In genomic region chr12:52155048-52155868, GRCh38 we compare ENCODE assay signal across 12 cellular contexts. TPM values are rescaled to one million over a fixed set of nuclear protein-coding genes. Genes with fewer than 3 reads are reported as not detected.
A peak's percentile ranks its signal among the peaks of the same experiment; 100 is the strongest.
DNase-seq lines count a peak whose midpoint lies in the region; ATAC-seq, FAIRE-seq and TF ChIP-seq lines count a peak whose summit lies in the region.
"Had no signal": no experiment of that assay in that cellular context is flagged by ENCODE, and none has a peak within 500 bp of the region (broad histone marks: within the 10 kb centered on the region; RNA-seq: fewer than 3 reads in every experiment).

No MANE protein-coding gene starts in this region.

- no peak for TF ChIP-seq CTCF in CD8-positive, alpha-beta T cell (IDR thresholded peaks at IDR 0.05)
- no peak for TF ChIP-seq CTCF in HCT116 (IDR thresholded peaks at IDR 0.05 in 2 of 3, conservative IDR thresholded peaks at IDR 0.05 in 1 of 3; ENCODE audit: borderline replicate concordance in 1 of 3, insufficient read depth in 1 of 3, low read depth in 2 of 3, low read length in 2 of 3)
- no peak for TF ChIP-seq CTCF in K562 (IDR thresholded peaks at IDR 0.05 in 2 of 3, conservative IDR thresholded peaks at IDR 0.05 in 1 of 3; ENCODE audit: insufficient read depth in 2 of 3, low read depth in 1 of 3, low read length in 3 of 3)
- no peak for TF ChIP-seq CTCF in CD14-positive monocyte (IDR thresholded peaks at IDR 0.05)

- no TSS peak for BruUV-seq in HCT116 (replicated peaks; lab: Mats Ljungman, UMichigan)
- no TSS peak for BruUV-seq in K562 (replicated peaks; lab: Mats Ljungman, UMichigan)

- no peak for TF ChIP-seq EP300 in K562 (IDR thresholded peaks at IDR 0.05; ENCODE audit: low read length)

- no peak overlapping the region for H3K18ac ChIP-seq in mesenchymal stem cell (ENCODE audit: low read depth in 1 of 2, low read length in 2 of 2)

- no peak overlapping the region for H2BK12ac ChIP-seq in mesenchymal stem cell (ENCODE audit: low read length in 2 of 2)

- intact Hi-C loops in CD8-positive, alpha-beta T cell (cut with DNase I, micrococcal nuclease), result loop anchor here in 1 of 2 experiments (5.0 to 10.0 kb wide), 2 partner anchors 430 to 727 kb away; no protein-coding TSS in a partner anchor
- intact Hi-C loops in HCT116 (cut with micrococcal nuclease), result loop anchor here (5.0 kb wide), 2 partner anchors 242 to 427 kb away; no protein-coding TSS in a partner anchor
- intact Hi-C loops in K562 (cut with micrococcal nuclease), result loop anchor here (5.0 to 10.0 kb wide), 4 partner anchors 210 to 827 kb away; partner anchors contain the start of gene KRT85
- intact Hi-C loops in CD14-positive monocyte (cut with micrococcal nuclease), result loop anchor here in 1 of 2 donors (10.0 kb wide), 1 partner anchor 720 kb away; no protein-coding TSS in a partner anchor

- no peak overlapping the region for H3K4ac ChIP-seq in mesenchymal stem cell (ENCODE audit: low read depth in 1 of 2, low read length in 2 of 2)

- H3K14ac ChIP-seq in mesenchymal stem cell (ENCODE audit: low read length in 2 of 2), result no peak overlapping the region

- no peak overlapping the region for H2AK5ac ChIP-seq in mesenchymal stem cell (ENCODE audit: low read length, severe bottlenecking)

- RAD21 ChIA-PET in HCT116 (lab: Charles Lee; ENCODE audit: low non-redundant PET in 1 of 2, low total read pairs in 2 of 2, uncharacterized antibody in 2 of 2, unreplicated experiment in 2 of 2), result interaction anchor here (0.5 to 1.9 kb wide), 7 partner anchors 12 to 725 kb away, joined by 3 to 8 read pairs (median 3); no protein-coding TSS in a partner anchor

- TF ChIP-seq POLR2A in HCT116 (IDR thresholded peaks at IDR 0.05; ENCODE audit: borderline replicate concordance, extremely low read depth, insufficient read depth, insufficient read length) (no peak), K562 (conservative IDR thresholded peaks at IDR 0.05) (no peak)

- H3K27me3 ChIP-seq in CD8-positive, alpha-beta T cell (ENCODE audit: insufficient read depth, low read length), result no peaks in the 10 kb centered on the region
- H3K27me3 ChIP-seq in HCT116 (ENCODE audit: insufficient read depth, low read length), result no peaks in the 10 kb centered on the region
- peaks cover 0 to 10% of the 10 kb centered on the region in 2 experiments; a peak in 2 of 5 replicates for H3K27me3 ChIP-seq in K562 (ENCODE audit: control insufficient read depth in 2 of 2, insufficient read depth in 2 of 2, low read length in 2 of 2)
- H3K27me3 ChIP-seq in mesenchymal stem cell (ENCODE audit: control insufficient read depth in 1 of 2, insufficient read depth in 1 of 2, low read length in 2 of 2), result no peaks in the 10 kb centered on the region

- H3K27me3 Mint-ChIP-seq in CD8-positive, alpha-beta T cell (ENCODE audit: low read depth), result peaks cover 8% of the 10 kb centered on the region
- H3K27me3 Mint-ChIP-seq in CD14-positive monocyte (ENCODE audit: low read depth in 3 of 3), result peaks cover 15 to 25% (median 19%) of the 10 kb centered on the region in 3 donors

- CTCF ChIA-PET in CD8-positive, alpha-beta T cell (lab: Charles Lee), result interaction anchor here (0.8 to 1.9 kb wide), 7 partner anchors 17 to 825 kb away, joined by 3 to 5 read pairs (median 3); no protein-coding TSS in a partner anchor
- CTCF ChIA-PET in HCT116 (lab: Charles Lee) (interaction anchor here (0.8 to 2.9 kb wide), 11 partner anchors 17 to 826 kb away, joined by 3 to 21 read pairs (median 5); no protein-coding TSS in a partner anchor), K562 (lab: Yijun Ruan, JAX; ENCODE audit: low intra/inter-chr PET ratio) (interaction anchor here (0.6 kb wide), 2 partner anchors 713 to 730 kb away, joined by 4 read pairs; no protein-coding TSS in a partner anchor)

- peaks cover 19% of the 10 kb centered on the region for H3K4me1 Mint-ChIP-seq in CD8-positive, alpha-beta T cell (ENCODE audit: low read depth)
- peaks cover 7% of the 10 kb centered on the region for H3K4me1 Mint-ChIP-seq in CD14-positive monocyte

- H2BK120ac ChIP-seq in mesenchymal stem cell (ENCODE audit: low read depth, low read length), result no peak overlapping the region

- H3K36me3 ChIP-seq in CD8-positive, alpha-beta T cell (ENCODE audit: insufficient read depth, low read length), result no peaks in the 10 kb centered on the region
- H3K36me3 ChIP-seq in HCT116 (ENCODE audit: control insufficient read depth in 1 of 2, insufficient read depth in 2 of 2, low read length in 2 of 2) (no peaks in the 10 kb centered on the region), K562 (ENCODE audit: control insufficient read depth, insufficient read depth, low read length) (no peaks in the 10 kb centered on the region), mesenchymal stem cell (ENCODE audit: control insufficient read depth in 1 of 2, insufficient read depth in 2 of 2, low read depth in 1 of 2, low read length in 2 of 2) (no peaks in the 10 kb centered on the region)

- no peaks in the 10 kb centered on the region for H3K36me3 Mint-ChIP-seq in CD8-positive, alpha-beta T cell
- peaks cover 2 to 3% of the 10 kb centered on the region in 2 donors for H3K36me3 Mint-ChIP-seq in CD14-positive monocyte

- H3K4me3 Mint-ChIP-seq in CD8-positive, alpha-beta T cell, result no peak overlapping the region
- no peak overlapping the region for H3K4me3 Mint-ChIP-seq in CD14-positive monocyte

- no peak overlapping the region for H3K23ac ChIP-seq in mesenchymal stem cell (ENCODE audit: low read length in 2 of 2)

- H2AFZ ChIP-seq in HCT116 (ENCODE audit: low read depth, low read length, poor library complexity, severe bottlenecking) (no peak overlapping the region), K562 (ENCODE audit: low read depth, low read length) (no peak overlapping the region), mesenchymal stem cell (ENCODE audit: low read depth, low read length) (no peak overlapping the region)
- H2AFZ ChIP-seq: PC-9 had no signal

- in situ Hi-C loops in K562 (cut with MboI), result no loop called here

- H3K4me1 ChIP-seq in CD8-positive, alpha-beta T cell (ENCODE audit: insufficient read depth, low read length), result peaks cover 25% of the 10 kb centered on the region
- H3K4me1 ChIP-seq in HCT116 (ENCODE audit: control insufficient read depth in 1 of 2, insufficient read depth in 2 of 2, low read length in 2 of 2), result peaks cover 42 to 74% of the 10 kb centered on the region in 2 experiments
- H3K4me1 ChIP-seq in K562 (replicated peaks in 1 of 2; ENCODE audit: control insufficient read depth in 2 of 2, insufficient read depth in 2 of 2, low read length in 2 of 2), result peaks cover 0 to 11% of the 10 kb centered on the region in 2 experiments; a peak in 3 of 5 replicates
- H3K4me1 ChIP-seq in mesenchymal stem cell (ENCODE audit: control insufficient read depth, insufficient read depth, low read depth, low read length), result peaks cover 21% of the 10 kb centered on the region

- peak overlapping the region; percentile 46 for H3K9ac ChIP-seq in HCT116 (ENCODE audit: low read length)
- H3K9ac ChIP-seq in K562 (ENCODE audit: insufficient read depth in 1 of 2, low read depth in 2 of 2, low read length in 2 of 2), result no peak overlapping the region
- H3K9ac ChIP-seq in mesenchymal stem cell (ENCODE audit: low read length), result peak overlapping the region; percentile 70

- H3K79me2 ChIP-seq in HCT116 (ENCODE audit: insufficient read depth, low read length), result no peaks in the 10 kb centered on the region
- H3K79me2 ChIP-seq in K562 (ENCODE audit: control insufficient read depth, insufficient read depth, low read length), result no peaks in the 10 kb centered on the region

- H3K9me1 ChIP-seq in K562 (ENCODE audit: control insufficient read depth, insufficient read depth, low read length), result no peaks in the 10 kb centered on the region

- TF ChIP-seq RAD21 in HCT116 (IDR thresholded peaks at IDR 0.05; ENCODE audit: low read depth) (no peak), K562 (CRISPR knock-in tag; conservative IDR thresholded peaks at IDR 0.05 in 1 of 2, IDR thresholded peaks at IDR 0.05 in 1 of 2) (no peak)

- H2BK15ac ChIP-seq in mesenchymal stem cell (ENCODE audit: low read depth, poor library complexity, severe bottlenecking), result no peak overlapping the region

- no peaks in the 10 kb centered on the region for H3K79me1 ChIP-seq in mesenchymal stem cell (replicated peaks; ENCODE audit: low read length, poor library complexity, severe bottlenecking)

- under 1% methylated on average over 8 of the region's 8 CpGs for WGBS in K562 (ENCODE audit: insufficient coverage, low coverage, missing lambda C conversion rate)
- 63% methylated on average over 6 of the region's 8 CpGs for WGBS in mesenchymal stem cell

- H3K27ac ChIP-seq in CD8-positive, alpha-beta T cell (ENCODE audit: low read depth, low read length), result no peak overlapping the region
- H3K27ac ChIP-seq in HCT116 (ENCODE audit: low read depth, low read length), result peak overlapping the region; percentile 4; the same call in 1 of the 2 replicates
- H3K27ac ChIP-seq in K562 (ENCODE audit: extremely low read depth, low read depth, low read length), result no peak overlapping the region
- no peak overlapping the region for H3K27ac ChIP-seq in mesenchymal stem cell (ENCODE audit: low read length, poor library complexity, severe bottlenecking)
- H3K27ac ChIP-seq: coronary artery, PC-9 had no signal

- H3K4me3 ChIP-seq in CD8-positive, alpha-beta T cell (ENCODE audit: low read depth, low read length), result no peak overlapping the region
- H3K4me3 ChIP-seq in HCT116 (replicated peaks in 1 of 2; ENCODE audit: low read depth in 1 of 2, low read length in 2 of 2) (no peak overlapping the region), K562 (no peak overlapping the region), mesenchymal stem cell (ENCODE audit: insufficient read depth in 1 of 2, low read depth in 1 of 2, low read length in 2 of 2) (no peak overlapping the region)
- H3K4me3 ChIP-seq: coronary artery, PC-9 had no signal

- H3K27ac Mint-ChIP-seq in CD8-positive, alpha-beta T cell, result peak overlapping the region; percentile 27
- no peak overlapping the region for H3K27ac Mint-ChIP-seq in CD14-positive monocyte

- H4K91ac ChIP-seq in mesenchymal stem cell (ENCODE audit: low read length), result peak overlapping the region; percentile 48

- H3K4me2 ChIP-seq in HCT116 (ENCODE audit: low read length), result peak overlapping the region; percentile 3
- no peak overlapping the region for H3K4me2 ChIP-seq in K562 (ENCODE audit: insufficient read depth, low read length)
- no peak overlapping the region for H3K4me2 ChIP-seq in mesenchymal stem cell (ENCODE audit: low read length, poor library complexity, severe bottlenecking)
- H3K4me2 ChIP-seq: PC-9 had no signal

- H4K20me1 ChIP-seq in HCT116 (ENCODE audit: insufficient read depth) (no peaks in the 10 kb centered on the region), K562 (replicated peaks; ENCODE audit: control insufficient read depth, insufficient read depth, low read length) (0 out of 2 replicates have a peak, but pooled peaks cover 6% of the 10 kb centered on the region)

- H2BK5ac ChIP-seq in mesenchymal stem cell (ENCODE audit: low read depth, low read length, poor library complexity, severe bottlenecking), result no peak overlapping the region

- peak; percentile 58 for ATAC-seq in CD8-positive, alpha-beta T cell
- ATAC-seq in HCT116 (no peak), K562 (no peak), GM21423 (IDR thresholded peaks at IDR 0.05; ENCODE audit: unreplicated experiment) (no peak)

- no peaks in the 10 kb centered on the region for H3K9me3 ChIP-seq in CD8-positive, alpha-beta T cell (ENCODE audit: low read length)
- no peaks in the 10 kb centered on the region for H3K9me3 ChIP-seq in HCT116 (ENCODE audit: control insufficient read depth in 1 of 2, insufficient read depth in 1 of 2, low read depth in 1 of 2, low read length in 2 of 2)
- H3K9me3 ChIP-seq in K562 (replicated peaks; ENCODE audit: control insufficient read depth, insufficient read depth, low read depth, low read length), result no peaks in the 10 kb centered on the region
- H3K9me3 ChIP-seq in mesenchymal stem cell (ENCODE audit: control insufficient read depth, low read length), result no peaks in the 10 kb centered on the region

- H3K9me2 ChIP-seq in HCT116 (ENCODE audit: insufficient read depth), result no peaks in the 10 kb centered on the region

- peak in 6 of 7 experiments; percentile 13 to 62 (median 34) for DNase-seq in CD8-positive, alpha-beta T cell
- DNase-seq in HCT116 (ENCODE audit: low read depth, low spot score) (no peak), K562 (ENCODE audit: extremely low read depth in 1 of 4, low spot score in 3 of 4) (no peak), mesenchymal stem cell (peak; percentile 77), SIG-M5 (lab: John Stamatoyannopoulos, UW) (no peak), NCI-H446 (lab: John Stamatoyannopoulos, UW) (no peak), CD14-positive monocyte (ENCODE audit: low spot score) (no peak)
- DNase-seq: KG1 had no signal

- POLR2A ChIA-PET in CD8-positive, alpha-beta T cell (lab: Charles Lee), result interaction anchor here (1.8 kb wide), 1 partner anchor 172 kb away, joined by 5 read pairs; no protein-coding TSS in a partner anchor
- POLR2A ChIA-PET in HCT116 (lab: Charles Lee), result interaction anchor here (0.5 to 0.9 kb wide), 3 partner anchors 8 to 739 kb away, joined by 3 to 4 read pairs (median 3); no protein-coding TSS in a partner anchor
- POLR2A ChIA-PET in K562 (lab: Yijun Ruan, JAX), result interaction anchor here (0.6 to 1.3 kb wide), 2 partner anchors 16 to 724 kb away, joined by 3 to 4 read pairs; no protein-coding TSS in a partner anchor

- no peaks in the 10 kb centered on the region for H3K9me3 Mint-ChIP-seq in CD8-positive, alpha-beta T cell
- H3K9me3 Mint-ChIP-seq in CD14-positive monocyte, result peaks cover 0 to 5% (median 2%) of the 10 kb centered on the region in 7 donors

- no peak for FAIRE-seq in K562 (lab: Jason Lieb, UNC)

- H4K8ac ChIP-seq in mesenchymal stem cell (ENCODE audit: low read length), result no peak overlapping the region

RNA-seq across cellular contexts. Expression of gene KRT80, which starts 36.6 kb away (rescaled TPM):
- total RNA-seq in CD8-positive, alpha-beta T cell, result not detected
- total RNA-seq in HCT116 (2021; ENCODE audit: unreplicated experiment) (8.8 TPM), K562 (2014; rRNA removed) (not detected in 2 replicates), K562 (2014; rRNA removed; fragmentation: Illumina TruSeq; extraction: Trizol) (not detected in 2 replicates), K562 (2015; rRNA removed; fragmentation: Illumina TruSeq; extraction: Trizol) (not detected in 2 replicates), K562 (2021) (not detected in 2 replicates)
- polyA plus RNA-seq in HCT116 (2012), result 14.4 and 24.3 TPM in 2 replicates
- not detected in 2 replicates for total RNA-seq in K562 (2011; cell fraction: chromatin; rRNA removed; ENCODE audit: low replicate concordance)
- total RNA-seq in K562 (2011; cell fraction: nucleolus; rRNA removed), result not detected in 2 replicates
- total RNA-seq in K562 (2011; cell fraction: nucleoplasm; rRNA removed), result not detected in 2 replicates
- polyA plus RNA-seq in K562 (2011; rRNA removed) (not detected in 2 replicates), K562 (2014; fragmentation: Illumina TruSeq; extraction: Trizol) (not detected in 2 replicates), K562 (2014; fragmentation: Nextera tagmentation; extraction: Ambion mirVana) (not detected), K562 (2014; rRNA removed) (not detected in 2 replicates), CD14-positive monocyte (under 1 TPM; 0.18 to 0.52 TPM)
- not detected in 2 replicates for polyA plus RNA-seq in K562 (2011; cell fraction: cytosol; rRNA removed)
- polyA plus RNA-seq in K562 (2011; cell fraction: nucleus; rRNA removed), result not detected in 2 replicates
- polyA plus RNA-seq in K562 (2012), result not detected in 2 replicates
- not detected in 2 replicates for polyA minus RNA-seq in K562 (2011; rRNA and poly(A)+ RNA removed)
- 0.29 and 1.0 TPM in 2 replicates for polyA minus RNA-seq in K562 (2011; cell fraction: cytosol; rRNA and poly(A)+ RNA removed)
- 0.13 TPM in 1 of 2 replicates, not detected in the other for polyA minus RNA-seq in K562 (2011; cell fraction: nucleus; rRNA and poly(A)+ RNA removed)
- polyA plus RNA-seq in mesenchymal stem cell (2013, experiment 1 of 2), result 0.72 TPM
- 0.84 TPM for polyA plus RNA-seq in mesenchymal stem cell (2013, experiment 2 of 2)
- total RNA-seq: activated CD8-positive, alpha-beta memory T cell treated with anti-CD3 and anti-CD28 coated beads for 36 hours had no signal

Comparison
In these comparisons a context has a peak if more than half of its experiments do, and no peak if none do; other contexts are left out.
1. DNase-seq: peak in CD8-positive, alpha-beta T cell (6 of 7) and mesenchymal stem cell (single experiment); none in HCT116 (single experiment), K562 (0 of 4), SIG-M5 (single experiment), NCI-H446 (0 of 2) and CD14-positive monocyte (single experiment).
2. H3K9ac ChIP-seq: peak in HCT116 (single experiment) and mesenchymal stem cell (single experiment); none in K562 (0 of 2).